In the genomic region with DNA sequence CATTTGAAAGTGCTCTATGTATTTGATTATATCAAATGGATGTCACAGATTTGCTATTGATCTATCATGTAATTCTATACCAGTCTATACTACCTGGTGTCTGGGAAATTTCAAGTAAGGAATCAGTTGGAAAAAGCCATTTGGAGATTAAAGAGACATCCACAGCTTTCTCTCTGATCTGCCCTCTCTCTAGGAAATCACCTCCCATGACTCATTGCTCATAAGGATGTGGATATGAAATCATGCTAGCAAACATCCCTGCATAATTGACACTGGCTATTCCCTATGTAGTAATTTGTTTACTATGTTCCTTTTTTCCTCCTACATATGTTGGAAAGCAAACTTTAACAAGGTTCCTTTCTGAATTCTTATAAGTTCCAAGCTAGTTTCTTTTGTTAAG, we compare ENCODE assay signal across 16 cellular contexts.
"Had no signal": no experiment of that assay in that cellular context is flagged by ENCODE, and none has a peak within 500 bp of the region (broad histone marks: within the 10 kb centered on the region; RNA-seq: fewer than 3 reads in every experiment).

No MANE protein-coding gene starts in this region.

- H3K36me3 ChIP-seq: esophagus squamous epithelium, upper lobe of right lung had no signal

- H3K9ac ChIP-seq: parathyroid adenoma had no signal

- H3K4me1 ChIP-seq: esophagus squamous epithelium, parathyroid adenoma, upper lobe of right lung had no signal

- H3K79me2 ChIP-seq: parathyroid adenoma had no signal

- ATAC-seq: activated CD4-positive, CD25-positive, alpha-beta regulatory T cell treated with anti-CD3 and anti-CD28 coated beads, Interleukin-2, amount 50 U/mL, for 24 hours; left lobe of liver; naive thymus-derived CD8-positive, alpha-beta T cell; stimulated activated naive CD8-positive, alpha-beta T cell treated with anti-CD3 and anti-CD28 coated beads, Interleukin-15, amount 100 ng/mL, for 72 hours; upper lobe of right lung had no signal

- H3K27me3 ChIP-seq: esophagus squamous epithelium, upper lobe of right lung had no signal

- H3K4me3 ChIP-seq: coronary artery, esophagus squamous epithelium, upper lobe of right lung had no signal

- H2AFZ ChIP-seq: parathyroid adenoma had no signal

- DNase-seq: activated CD4-positive, alpha-beta T cell treated with anti-CD3 and anti-CD28 coated beads, Interleukin-2, amount 50 U/mL, for 1 hour; activated naive CD4-positive, alpha-beta T cell; activated naive CD8-positive, alpha-beta T cell treated with anti-CD3 and anti-CD28 coated beads, Interleukin-2, amount 10 ng/mL, durations not matched to agents 7 days and 5 days; central memory CD4-positive, alpha-beta T cell; esophagus squamous epithelium; head of caudate nucleus; naive thymus-derived CD8-positive, alpha-beta T cell; stimulated activated CD4-positive, alpha-beta T cell treated with anti-CD3 and anti-CD28 coated beads, Interleukin-1b, Interleukin-23, amount 100 ng/mL, for 48 hours; stimulated activated naive CD8-positive, alpha-beta T cell treated with anti-CD3 and anti-CD28 coated beads, Interleukin-15, amount 100 ng/mL, for 72 hours; T-helper 1 cell; T1000; upper lobe of right lung had no signal

- H3K9me3 ChIP-seq: esophagus squamous epithelium, upper lobe of right lung had no signal

- H3K27ac ChIP-seq: coronary artery, esophagus squamous epithelium, parathyroid adenoma, upper lobe of right lung had no signal
